Comparison of ENCODE assay signal across 18 cellular contexts in the genomic region with DNA sequence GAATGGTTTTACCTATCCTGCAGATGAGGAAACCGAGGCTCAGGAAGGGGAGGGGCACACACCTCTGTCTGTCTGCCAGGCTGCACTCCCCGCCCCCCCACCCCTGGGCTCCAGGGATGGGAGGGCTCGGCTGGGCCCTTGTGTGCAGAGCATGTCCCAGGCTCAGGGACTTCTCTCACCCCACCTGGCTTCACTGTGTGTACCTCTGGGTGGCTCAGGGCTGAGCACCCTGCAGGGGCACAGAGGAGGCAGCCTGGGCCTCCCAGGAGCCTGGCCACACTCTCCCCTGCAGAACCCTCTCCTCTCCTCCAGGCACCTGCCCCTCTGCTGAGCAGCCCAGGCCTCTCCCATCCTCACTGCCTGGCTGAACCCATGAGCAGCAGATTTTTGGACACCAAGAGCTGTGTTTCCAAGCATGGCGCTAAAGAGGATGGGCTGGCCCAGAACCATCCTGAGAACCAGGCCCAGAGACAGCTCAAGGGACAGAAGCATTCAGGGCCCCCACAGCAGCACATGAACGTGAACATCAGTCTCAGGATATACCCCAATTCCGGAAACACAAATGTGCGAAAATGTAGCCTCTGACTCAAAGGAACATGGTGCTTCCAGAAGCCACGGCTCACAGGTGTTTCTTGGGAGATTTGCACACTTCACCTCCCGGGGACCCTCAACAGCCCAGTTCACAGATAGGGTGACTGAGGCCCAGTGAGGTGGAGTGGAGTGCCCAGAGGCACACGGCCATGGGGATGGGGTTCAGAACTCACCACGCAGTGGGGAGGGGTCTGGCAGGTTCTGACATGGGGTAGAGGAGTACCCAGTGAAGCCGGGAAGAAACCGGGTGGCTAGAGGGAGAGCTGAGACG. TPM values are rescaled to one million over a fixed set of nuclear protein-coding genes. Genes with fewer than 3 reads are reported as not detected.
DNase-seq lines count a peak whose midpoint lies in the region; ATAC-seq and TF ChIP-seq lines count a peak whose summit lies in the region.
"Had no signal": no experiment of that assay in that cellular context is flagged by ENCODE, and none has a peak within 500 bp of the region (broad histone marks: within the 10 kb centered on the region; RNA-seq: fewer than 3 reads in every experiment).

No MANE protein-coding gene starts in this region.

- H3K79me1 ChIP-seq in neuronal stem cell (ENCODE audit: low read depth, low read length): peaks cover 2% of the 10 kb centered on the region

- H4K91ac ChIP-seq in neuronal stem cell (ENCODE audit: low read depth, low read length, poor library complexity): no peak overlapping the region

- no peak overlapping the region for H2BK12ac ChIP-seq in neuronal stem cell (ENCODE audit: low read length)

- no peaks in the 10 kb centered on the region for H3K9me3 Mint-ChIP-seq in activated CD8-positive, alpha-beta T cell treated with anti-CD3 and anti-CD28 coated beads, Interleukin-2, amount 10 ng/mL, durations not matched to agents 7 days and 5 days (ENCODE audit: insufficient read depth)
- H3K9me3 Mint-ChIP-seq in activated CD8-positive, alpha-beta T cell treated with anti-CD3 and anti-CD28 coated beads for 36 hours: no peaks in the 10 kb centered on the region
- no peaks in the 10 kb centered on the region for H3K9me3 Mint-ChIP-seq in osteocyte (ENCODE audit: unreplicated experiment)
- H3K9me3 Mint-ChIP-seq: H9 had no signal

- H3K4ac ChIP-seq in neuronal stem cell (ENCODE audit: low read length): no peak overlapping the region

- no peak overlapping the region for H3K27ac ChIP-seq in coronary artery
- no peak overlapping the region for H3K27ac ChIP-seq in neuronal stem cell (replicated peaks; ENCODE audit: low read length)
- H3K27ac ChIP-seq in aorta (ENCODE audit: low read depth in 1 of 2, low read length in 2 of 2): no peak overlapping the region
- H3K27ac ChIP-seq: C4-2B had no signal

- no peak overlapping the region for H3K9ac ChIP-seq in neuronal stem cell (ENCODE audit: low read depth, low read length, poor library complexity)

- CTCF ChIA-PET in activated CD8-positive, alpha-beta T cell treated with anti-CD3 and anti-CD28 coated beads, Interleukin-2, amount 10 ng/mL, durations not matched to agents 7 days and 5 days (lab: Charles Lee): no interaction called here
- CTCF ChIA-PET in activated CD8-positive, alpha-beta T cell treated with anti-CD3 and anti-CD28 coated beads for 36 hours (lab: Charles Lee): no interaction called here

- H3K23ac ChIP-seq in neuronal stem cell (ENCODE audit: low read depth, low read length, poor library complexity): peak overlapping the region; percentile 67

- no peak for DNase-seq in activated CD8-positive, alpha-beta T cell treated with anti-CD3 and anti-CD28 coated beads, Interleukin-2, amount 10 ng/mL, durations not matched to agents 7 days and 5 days
- DNase-seq in activated CD8-positive, alpha-beta T cell treated with anti-CD3 and anti-CD28 coated beads for 36 hours: no peak
- DNase-seq in coronary artery (ENCODE audit: low spot score): peak; percentile 55
- DNase-seq in neuronal stem cell (ENCODE audit: low spot score): no peak
- peak in 1 of 2 donors; percentile 36 for DNase-seq in aorta
- no peak for DNase-seq in GOT3 (lab: John Stamatoyannopoulos, UW)
- DNase-seq in osteocyte (ENCODE audit: extremely low spot score, unreplicated experiment): no peak
- DNase-seq: DMS79, NCI-H1436, NCI-H2029 treated with DMSO at 0.1 percent for 48 hours, NCI-H510A, NCI-H82, RPMI8226 had no signal

- H3K36me3 ChIP-seq in neuronal stem cell (replicated peaks in 1 of 2; ENCODE audit: control insufficient read depth in 2 of 2, insufficient read depth in 2 of 2, low read length in 2 of 2) (peaks cover 0 to 45% of the 10 kb centered on the region in 2 donors), aorta (ENCODE audit: control insufficient read depth in 1 of 2, insufficient read depth in 2 of 2, low read length in 1 of 2) (no peaks in the 10 kb centered on the region)

- intact Hi-C loops in activated CD8-positive, alpha-beta T cell treated with anti-CD3 and anti-CD28 coated beads for 36 hours (cut with micrococcal nuclease): no loop called here
- intact Hi-C loops in aorta (cut with DNase I): no loop called here

- peak overlapping the region; percentile 74 for H3K18ac ChIP-seq in neuronal stem cell (ENCODE audit: low read length)

- no peak overlapping the region for H2BK120ac ChIP-seq in neuronal stem cell (ENCODE audit: low read depth, low read length)

- no peak overlapping the region for H2BK15ac ChIP-seq in neuronal stem cell (ENCODE audit: low read length)

- H3K4me3 ChIP-seq in coronary artery (no peak overlapping the region), neuronal stem cell (ENCODE audit: low read length in 2 of 2) (no peak overlapping the region), aorta (ENCODE audit: low read length in 2 of 2) (no peak overlapping the region)

- H3K4me1 ChIP-seq in neuronal stem cell (ENCODE audit: control insufficient read depth in 2 of 2, insufficient read depth in 1 of 2, low read depth in 1 of 2, low read length in 2 of 2): peaks cover 2 to 20% of the 10 kb centered on the region in 2 donors
- H3K4me1 ChIP-seq in aorta (ENCODE audit: control insufficient read depth in 1 of 2, insufficient read depth in 2 of 2, low read length in 2 of 2): no peaks in the 10 kb centered on the region

- H3K4me3 Mint-ChIP-seq in activated CD8-positive, alpha-beta T cell treated with anti-CD3 and anti-CD28 coated beads, Interleukin-2, amount 10 ng/mL, durations not matched to agents 7 days and 5 days: no peak overlapping the region
- no peak overlapping the region for H3K4me3 Mint-ChIP-seq in activated CD8-positive, alpha-beta T cell treated with anti-CD3 and anti-CD28 coated beads for 36 hours
- no peak overlapping the region for H3K4me3 Mint-ChIP-seq in osteocyte (ENCODE audit: unreplicated experiment)
- H3K4me3 Mint-ChIP-seq: H9 had no signal

- H3K27ac Mint-ChIP-seq in activated CD8-positive, alpha-beta T cell treated with anti-CD3 and anti-CD28 coated beads, Interleukin-2, amount 10 ng/mL, durations not matched to agents 7 days and 5 days: no peak overlapping the region
- H3K27ac Mint-ChIP-seq in activated CD8-positive, alpha-beta T cell treated with anti-CD3 and anti-CD28 coated beads for 36 hours: no peak overlapping the region
- H3K27ac Mint-ChIP-seq in osteocyte (ENCODE audit: unreplicated experiment): no peak overlapping the region

- TF ChIP-seq CTCF in activated CD8-positive, alpha-beta T cell treated with anti-CD3 and anti-CD28 coated beads for 36 hours (IDR thresholded peaks at IDR 0.05): no peak
- TF ChIP-seq CTCF in coronary artery (IDR thresholded peaks at IDR 0.05): no peak
- no peak for TF ChIP-seq CTCF in osteocyte (IDR thresholded peaks at IDR 0.05)

- peak overlapping the region; percentile 30 for H2BK5ac ChIP-seq in neuronal stem cell (ENCODE audit: low read length)

- H3K9me3 ChIP-seq in neuronal stem cell (replicated peaks in 1 of 2; ENCODE audit: control insufficient read depth in 2 of 2, insufficient read depth in 1 of 2, low read depth in 1 of 2, low read length in 2 of 2): peaks cover 0 to 2% of the 10 kb centered on the region in 2 donors
- H3K9me3 ChIP-seq in aorta (ENCODE audit: control insufficient read depth, low read length): no peaks in the 10 kb centered on the region

- WGBS in neuronal stem cell (ENCODE audit: extremely low coverage in 2 of 2, insufficient read length in 2 of 2, insufficient replicate concordance in 1 of 2), 2 donors: no CpG with 5 or more reads among the region's 14 CpGs
- 70 to 73% methylated on average over 14 of the region's 14 CpGs for WGBS in aorta, 2 donors

- peak; percentile 29 for ATAC-seq in activated CD8-positive, alpha-beta T cell treated with anti-CD3 and anti-CD28 coated beads, Interleukin-2, amount 10 ng/mL, durations not matched to agents 7 days and 5 days
- ATAC-seq in activated CD8-positive, alpha-beta T cell treated with anti-CD3 and anti-CD28 coated beads for 36 hours: no peak
- peak; percentile 20 for ATAC-seq in aorta (ENCODE audit: low FRiP score)
- no peak for ATAC-seq in HG03520 (IDR thresholded peaks at IDR 0.05; ENCODE audit: unreplicated experiment)

- no peak overlapping the region for H3K4me2 ChIP-seq in neuronal stem cell (ENCODE audit: insufficient read depth, low read length, poor library complexity, severe bottlenecking)

- H4K8ac ChIP-seq in neuronal stem cell (ENCODE audit: low read depth, low read length): no peak overlapping the region

- no peak overlapping the region for H2AK5ac ChIP-seq in neuronal stem cell (ENCODE audit: low read depth, low read length)

- POLR2A ChIA-PET in activated CD8-positive, alpha-beta T cell treated with anti-CD3 and anti-CD28 coated beads, Interleukin-2, amount 10 ng/mL, durations not matched to agents 7 days and 5 days (lab: Charles Lee): no interaction called here
- POLR2A ChIA-PET in activated CD8-positive, alpha-beta T cell treated with anti-CD3 and anti-CD28 coated beads for 36 hours (lab: Charles Lee): no interaction called here

- no peaks in the 10 kb centered on the region for H3K4me1 Mint-ChIP-seq in activated CD8-positive, alpha-beta T cell treated with anti-CD3 and anti-CD28 coated beads, Interleukin-2, amount 10 ng/mL, durations not matched to agents 7 days and 5 days (ENCODE audit: low read depth)
- no peaks in the 10 kb centered on the region for H3K4me1 Mint-ChIP-seq in activated CD8-positive, alpha-beta T cell treated with anti-CD3 and anti-CD28 coated beads for 36 hours (ENCODE audit: low read depth)
- H3K4me1 Mint-ChIP-seq in osteocyte (ENCODE audit: unreplicated experiment): no peaks in the 10 kb centered on the region

- H3K27me3 ChIP-seq in neuronal stem cell (ENCODE audit: control insufficient read depth in 3 of 3, insufficient read depth in 3 of 3, low read depth in 1 of 3, low read length in 3 of 3) (peaks cover 0 to 2% (median 0%) of the 10 kb centered on the region in 3 experiments), aorta (ENCODE audit: control insufficient read depth in 1 of 2, insufficient read depth in 2 of 2, low read length in 1 of 2) (no peaks in the 10 kb centered on the region)

- no peak overlapping the region for H2AFZ ChIP-seq in neuronal stem cell (ENCODE audit: low read length)

- H3K36me3 Mint-ChIP-seq in activated CD8-positive, alpha-beta T cell treated with anti-CD3 and anti-CD28 coated beads, Interleukin-2, amount 10 ng/mL, durations not matched to agents 7 days and 5 days (ENCODE audit: low read depth): no peaks in the 10 kb centered on the region
- H3K36me3 Mint-ChIP-seq in activated CD8-positive, alpha-beta T cell treated with anti-CD3 and anti-CD28 coated beads for 36 hours (ENCODE audit: low read depth): no peaks in the 10 kb centered on the region
- H3K36me3 Mint-ChIP-seq in osteocyte (ENCODE audit: unreplicated experiment): no peaks in the 10 kb centered on the region

- no peak overlapping the region for H3K14ac ChIP-seq in neuronal stem cell (ENCODE audit: low read length)

- peaks cover 7% of the 10 kb centered on the region for H3K27me3 Mint-ChIP-seq in activated CD8-positive, alpha-beta T cell treated with anti-CD3 and anti-CD28 coated beads, Interleukin-2, amount 10 ng/mL, durations not matched to agents 7 days and 5 days (ENCODE audit: low read depth)
- H3K27me3 Mint-ChIP-seq in activated CD8-positive, alpha-beta T cell treated with anti-CD3 and anti-CD28 coated beads for 36 hours: no peaks in the 10 kb centered on the region
- H3K27me3 Mint-ChIP-seq in osteocyte (ENCODE audit: unreplicated experiment): peaks cover 9% of the 10 kb centered on the region

RNA-seq across cellular contexts. Expression of gene EMID1, which starts 10.5 kb away (rescaled TPM):
- total RNA-seq in activated CD8-positive, alpha-beta T cell treated with anti-CD3 and anti-CD28 coated beads, Interleukin-2, amount 10 ng/mL, durations not matched to agents 7 days and 5 days: not detected
- under 1 TPM in 1 of 2 experiments, not detected in 1; 0.14 TPM for total RNA-seq in activated CD8-positive, alpha-beta T cell treated with anti-CD3 and anti-CD28 coated beads for 36 hours
- polyA plus RNA-seq in neuronal stem cell (2013, experiment 1 of 2): 10.7 TPM
- polyA plus RNA-seq in neuronal stem cell (2013, experiment 2 of 2): 10.3 TPM
- total RNA-seq in aorta: 1 to 10 TPM; 1.2 to 7.0 TPM
- polyA plus RNA-seq in aorta: under 1 TPM; 0.13 to 0.69 TPM
- total RNA-seq in osteocyte: 0.42 and 0.51 TPM in 2 replicates
- total RNA-seq: A172, OCI-LY7 had no signal

RNA-seq across cellular contexts. Expression of gene RHBDD3, which starts 51.5 kb away (rescaled TPM):
- total RNA-seq in activated CD8-positive, alpha-beta T cell treated with anti-CD3 and anti-CD28 coated beads, Interleukin-2, amount 10 ng/mL, durations not matched to agents 7 days and 5 days: 10 to 100 TPM; 30.0 to 34.7 TPM
- 10 to 100 TPM; 24.5 to 25.4 TPM for total RNA-seq in activated CD8-positive, alpha-beta T cell treated with anti-CD3 and anti-CD28 coated beads for 36 hours
- polyA plus RNA-seq in neuronal stem cell (2013, experiment 1 of 2): 25.1 TPM
- 24.1 TPM for polyA plus RNA-seq in neuronal stem cell (2013, experiment 2 of 2)
- 10 to 100 TPM in 1 of 2 donors, 1 to 10 TPM in 1; 9.0 to 17.4 TPM for total RNA-seq in aorta
- 10 to 100 TPM in 1 of 2 donors, 1 to 10 TPM in 1; 5.5 to 19.4 TPM for polyA plus RNA-seq in aorta
- 41.0 and 45.8 TPM in 2 replicates for total RNA-seq in osteocyte

RNA-seq across cellular contexts. Expression of gene EWSR1, which starts 51.8 kb away (rescaled TPM):
- total RNA-seq in activated CD8-positive, alpha-beta T cell treated with anti-CD3 and anti-CD28 coated beads, Interleukin-2, amount 10 ng/mL, durations not matched to agents 7 days and 5 days: 100 to 1,000 TPM; 323 to 326 TPM
- 100 to 1,000 TPM; 307 to 315 TPM for total RNA-seq in activated CD8-positive, alpha-beta T cell treated with anti-CD3 and anti-CD28 coated beads for 36 hours
- 271 TPM for polyA plus RNA-seq in neuronal stem cell (2013, experiment 1 of 2)
- polyA plus RNA-seq in neuronal stem cell (2013, experiment 2 of 2): 267 TPM
- total RNA-seq in aorta (100 to 1,000 TPM; 176 to 184 TPM), osteocyte (218 and 228 TPM in 2 replicates)
- 100 to 1,000 TPM in 1 of 2 donors, 10 to 100 TPM in 1; 74.8 to 207 TPM for polyA plus RNA-seq in aorta

Comparison
In these comparisons a context has a peak if more than half of its experiments do, and no peak if none do; other contexts are left out.
1. ATAC-seq: peak in activated CD8-positive, alpha-beta T cell treated with anti-CD3 and anti-CD28 coated beads, Interleukin-2, amount 10 ng/mL, durations not matched to agents 7 days and 5 days (single experiment) and aorta (single experiment); none in activated CD8-positive, alpha-beta T cell treated with anti-CD3 and anti-CD28 coated beads for 36 hours (single experiment) and HG03520 (single experiment).